ENCODE assay signal across 8 cellular contexts in the genomic region with DNA sequence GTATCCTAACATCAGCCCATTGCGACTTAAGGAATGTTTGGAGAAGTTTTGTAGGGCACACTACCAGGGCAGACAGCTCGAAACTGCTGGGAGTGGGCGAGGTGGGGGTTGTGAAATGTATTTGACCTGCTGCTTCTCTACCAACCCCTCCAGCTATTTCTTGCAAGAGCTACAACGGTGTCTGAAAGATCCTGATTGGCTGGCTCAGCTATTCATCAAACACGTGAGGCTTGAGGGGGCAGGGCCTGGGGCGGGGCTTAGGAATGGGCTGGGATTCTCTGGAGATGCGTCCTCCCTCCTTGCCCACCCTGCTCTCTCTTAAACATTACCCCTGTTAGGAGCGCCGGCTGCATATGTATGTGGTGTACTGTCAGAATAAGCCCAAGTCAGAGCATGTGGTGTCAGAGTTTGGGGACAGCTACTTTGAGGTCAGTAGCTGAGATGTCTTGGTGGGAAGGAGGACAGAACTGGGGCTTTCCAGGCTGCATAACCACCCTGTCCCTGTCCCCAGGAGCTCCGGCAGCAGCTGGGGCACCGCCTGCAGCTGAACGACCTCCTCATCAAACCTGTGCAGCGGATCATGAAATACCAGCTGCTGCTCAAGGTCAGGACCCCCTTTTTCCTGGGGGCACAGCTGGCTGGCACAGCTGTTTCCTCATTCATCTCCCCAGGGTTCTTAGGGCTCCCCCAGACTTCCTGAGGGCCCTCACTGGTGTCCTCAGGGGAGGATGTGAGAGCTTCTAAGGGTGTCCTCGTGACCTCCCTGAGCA. TPM values are rescaled to one million over a fixed set of nuclear protein-coding genes. Genes with fewer than 3 reads are reported as not detected.
DNase-seq lines count a peak whose midpoint lies in the region; ATAC-seq and TF ChIP-seq lines count a peak whose summit lies in the region.

No MANE protein-coding gene starts in this region.

- no peak overlapping the region for H3K9ac ChIP-seq in endodermal cell (ENCODE audit: extremely low read depth, low read length, poor library complexity, severe bottlenecking)

- H3K27me3 Mint-ChIP-seq in endodermal cell (ENCODE audit: insufficient read depth) (peaks cover 86% of the 10 kb centered on the region), type B pancreatic cell (peaks cover 46% of the 10 kb centered on the region)

- in situ Hi-C loops in gastrocnemius medialis (cut with MboI; ENCODE audit: low sequenced_read_pairs in 4 of 4), result no loop called here

- H3K9me3 Mint-ChIP-seq in endodermal cell (no peaks in the 10 kb centered on the region), type B pancreatic cell (no peaks in the 10 kb centered on the region)

- H3K27ac ChIP-seq in DOHH2 (ENCODE audit: low read depth, low read length), result no peak overlapping the region
- no peak overlapping the region for H3K27ac ChIP-seq in endodermal cell (ENCODE audit: low read depth, low read length)
- H3K27ac ChIP-seq in gastrocnemius medialis, result no peak overlapping the region
- H3K27ac ChIP-seq in left lung, result no peak overlapping the region

- DNase-seq in endodermal cell (peak; percentile 91), gastrocnemius medialis (no peak), mucosa of gallbladder (ENCODE audit: low spot score) (no peak), type B pancreatic cell (ENCODE audit: extremely low spot score, unreplicated experiment) (no peak), left lung (no peak)

- H4K20me1 ChIP-seq in DOHH2 (ENCODE audit: control insufficient read depth, insufficient read depth, low read depth, low read length), result no peaks in the 10 kb centered on the region

- TF ChIP-seq CTCF in DOHH2 (IDR thresholded peaks at IDR 0.05; ENCODE audit: low read depth, low read length, poor library complexity, severe bottlenecking), result no peak
- TF ChIP-seq CTCF in endodermal cell (conservative IDR thresholded peaks at IDR 0.05), result no peak
- no peak for TF ChIP-seq CTCF in gastrocnemius medialis (IDR thresholded peaks at IDR 0.05 in 4 of 5, conservative IDR thresholded peaks at IDR 0.05 in 1 of 5)
- TF ChIP-seq CTCF in type B pancreatic cell (conservative IDR thresholded peaks at IDR 0.05), result no peak
- TF ChIP-seq CTCF in left lung (IDR thresholded peaks at IDR 0.05), result no peak

- WGBS in endodermal cell (ENCODE audit: insufficient coverage in 1 of 2, insufficient read length in 1 of 2), 2 experiments, result 71 to 98% methylated on average over 6 to 14 of the region's 14 CpGs

- no peaks in the 10 kb centered on the region for H3K9me2 ChIP-seq in DOHH2 (replicated peaks; ENCODE audit: control insufficient read depth, low read length)

- H3K4me3 Mint-ChIP-seq in endodermal cell (no peak overlapping the region), type B pancreatic cell (no peak overlapping the region)

- H3K9me3 ChIP-seq in DOHH2 (ENCODE audit: control insufficient read depth, insufficient read depth, low read length) (no peaks in the 10 kb centered on the region), endodermal cell (ENCODE audit: control insufficient read depth, low read length) (no peaks in the 10 kb centered on the region), gastrocnemius medialis (no peaks in the 10 kb centered on the region), left lung (no peaks in the 10 kb centered on the region)

- H3K36me3 ChIP-seq in DOHH2 (ENCODE audit: control insufficient read depth, low read length) (no peaks in the 10 kb centered on the region), endodermal cell (ENCODE audit: control insufficient read depth, insufficient read depth, low read length) (peaks cover 7% of the 10 kb centered on the region), gastrocnemius medialis (no peaks in the 10 kb centered on the region), left lung (no peaks in the 10 kb centered on the region)

- H3K27me3 ChIP-seq in DOHH2 (ENCODE audit: control insufficient read depth, low read length), result peaks cover 79% of the 10 kb centered on the region
- peaks cover 60% of the 10 kb centered on the region for H3K27me3 ChIP-seq in endodermal cell (ENCODE audit: control insufficient read depth, insufficient read depth, low read length, poor library complexity, severe bottlenecking)
- peaks cover 33 to 64% (median 44%) of the 10 kb centered on the region in 3 donors for H3K27me3 ChIP-seq in gastrocnemius medialis
- peaks cover 19 to 100% of the 10 kb centered on the region in 2 donors for H3K27me3 ChIP-seq in left lung

- no peak for TF ChIP-seq POLR2A in gastrocnemius medialis (IDR thresholded peaks at IDR 0.05)

- no peaks in the 10 kb centered on the region for H3F3A ChIP-seq in DOHH2 (ENCODE audit: control insufficient read depth, insufficient read depth)

- H3K27ac Mint-ChIP-seq in endodermal cell (no peak overlapping the region), type B pancreatic cell (no peak overlapping the region)

- H3K4me1 Mint-ChIP-seq in endodermal cell (peaks cover 10% of the 10 kb centered on the region), type B pancreatic cell (ENCODE audit: unreplicated experiment) (peaks cover 10% of the 10 kb centered on the region)

- H3K4me1 ChIP-seq in DOHH2 (ENCODE audit: control insufficient read depth, low read length), result peaks cover 31% of the 10 kb centered on the region
- H3K4me1 ChIP-seq in endodermal cell (ENCODE audit: control insufficient read depth, insufficient read depth, low read length), result no peaks in the 10 kb centered on the region
- H3K4me1 ChIP-seq in gastrocnemius medialis, result peaks cover 0 to 18% of the 10 kb centered on the region in 2 donors
- peaks cover 10 to 22% of the 10 kb centered on the region in 2 donors for H3K4me1 ChIP-seq in left lung

- H3K4me2 ChIP-seq in DOHH2 (ENCODE audit: low read length), result peak overlapping the region; percentile 59

- H3K4me3 ChIP-seq in DOHH2 (ENCODE audit: low read length) (peak overlapping the region; percentile 42), endodermal cell (ENCODE audit: low read length) (no peak overlapping the region), gastrocnemius medialis (no peak overlapping the region), left lung (no peak overlapping the region)

- H3K36me3 Mint-ChIP-seq in endodermal cell (ENCODE audit: low read depth) (peaks cover 18% of the 10 kb centered on the region), type B pancreatic cell (peaks cover 16% of the 10 kb centered on the region)

- intact Hi-C loops in gastrocnemius medialis (cut with DNase I; ENCODE audit: low total_unique reads), result no loop called here
- intact Hi-C loops in left lung (cut with DNase I), result no loop called here

- H3K79me2 ChIP-seq in DOHH2 (ENCODE audit: control insufficient read depth, low read length), result no peaks in the 10 kb centered on the region

- ATAC-seq in GM18873 (IDR thresholded peaks at IDR 0.05; ENCODE audit: low FRiP score, unreplicated experiment) (peak; percentile 63), HG03108 (IDR thresholded peaks at IDR 0.05; ENCODE audit: unreplicated experiment) (peak; percentile 49), gastrocnemius medialis (no peak), left lung (no peak)

RNA-seq across cellular contexts. Expression of a gene that starts 3.1 kb away (rescaled TPM):
- total RNA-seq in endodermal cell (10 to 100 TPM; 12.7 to 20.1 TPM), gastrocnemius medialis (1 to 10 TPM; 1.9 to 3.3 (median 2.4) TPM), mucosa of gallbladder (26.2 TPM), type B pancreatic cell (ENCODE audit: low replicate concordance) (4.7 and 34.6 TPM in 2 replicates), left lung (10 to 100 TPM; 16.5 to 20.0 TPM)
- 45.1 TPM for polyA plus RNA-seq in endodermal cell (2013, experiment 1 of 2)
- 39.1 TPM for polyA plus RNA-seq in endodermal cell (2013, experiment 2 of 2)

RNA-seq across cellular contexts. Expression of a gene that starts 9.7 kb away (rescaled TPM):
- total RNA-seq in endodermal cell (10 to 100 TPM; 59.6 to 62.6 TPM), gastrocnemius medialis (10 to 100 TPM in 1 of 4 donors, 1 to 10 TPM in 3; 3.5 to 13.8 (median 6.8) TPM), mucosa of gallbladder (31.2 TPM), type B pancreatic cell (ENCODE audit: low replicate concordance) (21.5 and 65.5 TPM in 2 replicates), left lung (10 to 100 TPM; 20.1 to 30.4 TPM)
- polyA plus RNA-seq in endodermal cell (2013, experiment 1 of 2), result 103 TPM
- 88.7 TPM for polyA plus RNA-seq in endodermal cell (2013, experiment 2 of 2)

RNA-seq across cellular contexts. Expression of a gene that starts 18.6 kb away (rescaled TPM):
- total RNA-seq in endodermal cell (under 1 TPM; 0.49 to 0.66 TPM), gastrocnemius medialis (10 to 100 TPM; 13.2 to 25.5 (median 16.6) TPM), mucosa of gallbladder (1.3 TPM), type B pancreatic cell (ENCODE audit: low replicate concordance) (0.64 and 5.9 TPM in 2 replicates), left lung (1 to 10 TPM; 2.0 to 3.8 TPM)
- polyA plus RNA-seq in endodermal cell (2013, experiment 1 of 2), result 5.2 TPM
- polyA plus RNA-seq in endodermal cell (2013, experiment 2 of 2), result 5.2 TPM

RNA-seq across cellular contexts. Expression of a gene that starts 23.4 kb away (rescaled TPM):
- total RNA-seq in endodermal cell (10 to 100 TPM; 40.9 to 45.5 TPM), gastrocnemius medialis (10 to 100 TPM; 11.2 to 22.0 (median 14.6) TPM), mucosa of gallbladder (36.1 TPM), type B pancreatic cell (ENCODE audit: low replicate concordance) (27.6 and 35.6 TPM in 2 replicates), left lung (10 to 100 TPM; 43.4 to 44.1 TPM)
- polyA plus RNA-seq in endodermal cell (2013, experiment 1 of 2), result 20.1 TPM
- polyA plus RNA-seq in endodermal cell (2013, experiment 2 of 2), result 19.4 TPM

Comparison
In these comparisons a context has a peak if more than half of its experiments do, and no peak if none do; other contexts are left out.
1. ATAC-seq: peak in GM18873 (single experiment) and HG03108 (single experiment); none in gastrocnemius medialis (0 of 2) and left lung (single experiment).